In the genomic region with DNA sequence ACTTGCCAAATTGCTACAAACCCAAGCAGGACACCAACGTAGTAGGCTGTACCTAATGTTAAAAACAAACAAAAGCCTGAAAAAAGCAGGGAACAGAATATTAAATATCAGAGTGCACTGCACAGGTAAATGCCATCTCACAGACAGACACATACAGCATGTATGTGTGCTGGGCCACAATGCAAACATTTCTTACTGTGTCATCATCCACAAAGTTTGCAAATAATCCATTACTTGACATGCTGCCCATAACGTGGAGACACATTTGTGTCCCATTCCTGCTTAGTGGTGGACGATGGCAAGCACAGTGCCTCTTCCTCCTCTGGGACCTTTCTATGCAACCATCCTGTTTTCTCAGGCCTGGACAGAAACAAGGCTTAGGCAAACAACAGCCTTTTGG, we compare ENCODE assay signal across 29 cellular contexts.
"Had no signal": no experiment of that assay in that cellular context is flagged by ENCODE, and none has a peak within 500 bp of the region (broad histone marks: within the 10 kb centered on the region; RNA-seq: fewer than 3 reads in every experiment).

No MANE protein-coding gene starts in this region.

- H3K4me3 ChIP-seq: MG63, PC-9 had no signal

- H3K36me3 Mint-ChIP-seq: activated naive CD4-positive, alpha-beta T cell treated with anti-CD3 and anti-CD28 coated beads, Interleukin-2, amount 10 ng/mL, durations not matched to agents 7 days and 5 days; activated naive CD8-positive, alpha-beta T cell had no signal

- H3K9me3 Mint-ChIP-seq: activated CD4-positive, alpha-beta T cell treated with anti-CD3 and anti-CD28 coated beads, Interleukin-2, amount 10 ng/mL, durations not matched to agents 7 days and 5 days; activated naive CD8-positive, alpha-beta T cell treated with anti-CD3 and anti-CD28 coated beads, Interleukin-2, amount 50 U/mL, for 24 hours had no signal

- H3K36me3 ChIP-seq: brain microvascular endothelial cell, MG63, WERI-Rb-1 had no signal

- H3K27me3 ChIP-seq: brain microvascular endothelial cell, MG63 had no signal

- H3K4me1 Mint-ChIP-seq: activated CD4-positive, alpha-beta T cell treated with anti-CD3 and anti-CD28 coated beads, Interleukin-2, amount 10 ng/mL, durations not matched to agents 7 days and 5 days; activated CD8-positive, alpha-beta memory T cell treated with anti-CD3 and anti-CD28 coated beads, Interleukin-2, amount 10 ng/mL, durations not matched to agents 7 days and 5 days; activated naive CD4-positive, alpha-beta T cell treated with anti-CD3 and anti-CD28 coated beads, Interleukin-2, amount 10 ng/mL, durations not matched to agents 7 days and 5 days; activated naive CD8-positive, alpha-beta T cell treated with anti-CD3 and anti-CD28 coated beads, Interleukin-2, amount 50 U/mL, for 24 hours had no signal

- H3K9me3 ChIP-seq: MG63 had no signal

- H3K27ac ChIP-seq: brain microvascular endothelial cell, PC-9, WERI-Rb-1 had no signal

- ATAC-seq: activated CD8-positive, alpha-beta memory T cell treated with anti-CD3 and anti-CD28 coated beads, Interleukin-2, amount 10 ng/mL, durations not matched to agents 7 days and 5 days; activated naive CD8-positive, alpha-beta T cell treated with anti-CD3 and anti-CD28 coated beads, Interleukin-2, amount 50 U/mL, for 24 hours had no signal

- H3K27ac Mint-ChIP-seq: activated CD4-positive, alpha-beta T cell treated with anti-CD3 and anti-CD28 coated beads, Interleukin-2, amount 10 ng/mL, durations not matched to agents 7 days and 5 days; activated CD8-positive, alpha-beta memory T cell treated with anti-CD3 and anti-CD28 coated beads, Interleukin-2, amount 10 ng/mL, durations not matched to agents 7 days and 5 days; activated naive CD4-positive, alpha-beta T cell treated with anti-CD3 and anti-CD28 coated beads, Interleukin-2, amount 10 ng/mL, durations not matched to agents 7 days and 5 days; activated naive CD8-positive, alpha-beta T cell; activated naive CD8-positive, alpha-beta T cell treated with anti-CD3 and anti-CD28 coated beads, Interleukin-2, amount 50 U/mL, for 24 hours had no signal

- DNase-seq: activated CD4-positive, alpha-beta T cell treated with anti-CD3 and anti-CD28 coated beads, Interleukin-2, amount 10 ng/mL, durations not matched to agents 7 days and 5 days; activated CD4-positive, alpha-beta T cell treated with anti-CD3 and anti-CD28 coated beads, Interleukin-2, amount 50 U/mL, for 48 hours; activated CD8-positive, alpha-beta memory T cell treated with anti-CD3 and anti-CD28 coated beads, Interleukin-2, amount 10 ng/mL, durations not matched to agents 7 days and 5 days; activated CD8-positive, alpha-beta memory T cell treated with anti-CD3 and anti-CD28 coated beads, Interleukin-2, amount 50 U/mL, for 48 hours; activated effector memory CD4-positive, alpha-beta T cell treated with Interleukin-2 at 50 U/mL for 16 hours; activated naive CD4-positive, alpha-beta T cell treated with anti-CD3 and anti-CD28 coated beads, Interleukin-2, amount 10 ng/mL, durations not matched to agents 7 days and 5 days; activated naive CD8-positive, alpha-beta T cell treated with anti-CD3 and anti-CD28 coated beads, Interleukin-2, amount 50 U/mL, for 24 hours; activated T-cell treated with anti-CD3 and anti-CD28 coated beads, Interleukin-2, amount 50 U/mL, for 48 hours; aorta; brain microvascular endothelial cell; central memory CD4-positive, alpha-beta T cell; MG63; NCI-H1048; NCI-H1436 treated with DMSO at 0.1 percent for 48 hours; NCI-H1694 treated with DMSO at 0.1 percent for 48 hours; NCI-H2029; NCI-H345; NCI-H510A; NCI-H526; NCI-H748 treated with DMSO at 0.1 percent for 48 hours; NK-92 treated with Interleukin-12 subunit alpha and Interleukin-12 subunit beta, amount 100 ng/mL, for 24 hours; PC-9; Right ventricle myocardium superior; SW 1271; T-helper 1 cell; T-helper 2 cell; T-helper 9 cell; WERI-Rb-1 had no signal

- H3K4me3 Mint-ChIP-seq: activated CD4-positive, alpha-beta T cell treated with anti-CD3 and anti-CD28 coated beads, Interleukin-2, amount 10 ng/mL, durations not matched to agents 7 days and 5 days; activated CD8-positive, alpha-beta memory T cell treated with anti-CD3 and anti-CD28 coated beads, Interleukin-2, amount 10 ng/mL, durations not matched to agents 7 days and 5 days; activated naive CD4-positive, alpha-beta T cell treated with anti-CD3 and anti-CD28 coated beads, Interleukin-2, amount 10 ng/mL, durations not matched to agents 7 days and 5 days; activated naive CD8-positive, alpha-beta T cell; activated naive CD8-positive, alpha-beta T cell treated with anti-CD3 and anti-CD28 coated beads, Interleukin-2, amount 50 U/mL, for 24 hours had no signal
